In the genomic region with DNA sequence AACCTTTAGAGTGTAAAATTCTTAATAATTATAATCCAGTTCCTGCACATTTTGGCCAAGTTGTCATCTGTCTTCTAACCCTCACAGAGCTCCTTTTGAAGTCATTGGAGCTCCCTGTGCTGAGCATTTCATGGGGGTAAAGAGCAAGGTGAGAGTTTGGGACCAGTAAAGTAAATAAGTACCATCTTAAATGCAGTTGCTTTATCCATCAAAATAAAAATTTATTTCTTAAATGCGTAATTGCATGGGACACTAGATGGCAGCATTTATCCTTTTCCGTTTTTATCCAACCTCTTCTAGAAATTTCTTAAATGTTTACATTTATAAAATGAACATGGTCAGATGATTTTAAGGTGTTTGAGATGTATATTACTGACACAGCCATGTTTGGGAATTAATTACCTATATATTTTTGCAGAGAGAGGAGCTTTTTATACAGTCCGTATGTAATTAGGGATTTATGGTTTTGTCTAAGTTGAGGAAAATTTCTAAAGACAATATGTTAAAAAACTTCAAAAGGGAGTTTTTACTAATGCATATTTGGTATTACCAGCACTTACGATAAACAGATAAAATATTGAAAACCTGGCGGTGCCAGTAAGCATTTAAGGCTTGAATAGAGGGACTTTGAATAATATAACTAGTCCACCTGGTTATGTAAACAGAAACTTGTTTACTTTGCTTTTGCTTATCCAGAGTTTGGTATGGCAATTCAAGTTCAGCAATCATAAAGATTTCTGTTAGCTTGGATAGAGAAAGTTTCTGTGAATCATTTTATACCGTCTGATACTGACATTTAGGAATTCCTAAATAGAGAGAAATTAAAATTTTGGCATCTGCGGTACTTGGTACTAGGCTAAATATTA, we compare ENCODE assay signal across 10 cellular contexts. TPM values are rescaled to one million over a fixed set of nuclear protein-coding genes. Genes with fewer than 3 reads are reported as not detected.
A peak's percentile ranks its signal among the peaks of the same experiment; 100 is the strongest.
DNase-seq lines count a peak whose midpoint lies in the region; ATAC-seq, FAIRE-seq and TF ChIP-seq lines count a peak whose summit lies in the region.
"Had no signal": no experiment of that assay in that cellular context is flagged by ENCODE, and none has a peak within 500 bp of the region (broad histone marks: within the 10 kb centered on the region; RNA-seq: fewer than 3 reads in every experiment).

No MANE protein-coding gene starts in this region.

- H3K79me2 ChIP-seq in neural cell (replicated peaks; ENCODE audit: insufficient read depth, low read length), result peaks cover 20% of the 10 kb centered on the region

- no peak overlapping the region for H3K4me3 ChIP-seq in bronchial epithelial cell (ENCODE audit: low read depth, low read length)
- no peak overlapping the region for H3K4me3 ChIP-seq in neural cell (ENCODE audit: low read length)

- no peak for TF ChIP-seq EP300 in neural cell (conservative IDR thresholded peaks at IDR 0.05; ENCODE audit: poor library complexity, severe bottlenecking)

- no peak overlapping the region for H3K4me2 ChIP-seq in neural cell (ENCODE audit: low read length)

- TF ChIP-seq CTCF in bronchial epithelial cell (IDR thresholded peaks at IDR 0.05; ENCODE audit: insufficient read depth, low read length, severe bottlenecking), result peak; percentile 21
- peak; percentile 68 for TF ChIP-seq CTCF in neural cell (IDR thresholded peaks at IDR 0.05; ENCODE audit: poor library complexity, severe bottlenecking)

- H3K9ac ChIP-seq in neural cell (ENCODE audit: low read length), result no peak overlapping the region

- H2AFZ ChIP-seq in neural cell (ENCODE audit: low read depth, low read length), result no peak overlapping the region

- DNase-seq in EH (ENCODE audit: low read depth) (peak; percentile 42), MV-4-11 (lab: John Stamatoyannopoulos, UW) (peak; percentile 8), bronchial epithelial cell (ENCODE audit: low read depth) (peak; percentile 26), ureter (ENCODE audit: low spot score) (no peak)
- DNase-seq: activated T-cell treated with anti-CD3 and anti-CD28 coated beads, Interleukin-2, amount 50 U/mL, for 48 hours; NCI-H2171 had no signal

- H4K20me1 ChIP-seq in neural cell (ENCODE audit: insufficient read depth), result no peaks in the 10 kb centered on the region

- no peak overlapping the region for H3K27ac ChIP-seq in neural cell (ENCODE audit: low read length)

- no peak for FAIRE-seq in bronchial epithelial cell (lab: Jason Lieb, UNC)

- no peaks in the 10 kb centered on the region for H3K9me3 ChIP-seq in neural cell (ENCODE audit: low read length)

- no peaks in the 10 kb centered on the region for H3F3A ChIP-seq in neural cell (ENCODE audit: insufficient read depth, low read length, poor library complexity, severe bottlenecking)

- no peaks in the 10 kb centered on the region for H3K9me2 ChIP-seq in neural cell (ENCODE audit: insufficient read depth, low read length)

- H3K27me3 ChIP-seq in bronchial epithelial cell (ENCODE audit: control insufficient read depth, insufficient read depth, low read length) (no peaks in the 10 kb centered on the region), neural cell (ENCODE audit: insufficient read depth, low read depth, low read length) (no peaks in the 10 kb centered on the region)

- ATAC-seq in HG03139 (IDR thresholded peaks at IDR 0.05; ENCODE audit: unreplicated experiment), result no peak
- no peak for ATAC-seq in GM21360 (IDR thresholded peaks at IDR 0.05; ENCODE audit: unreplicated experiment)
- ATAC-seq in GM18498 (IDR thresholded peaks at IDR 0.05; ENCODE audit: unreplicated experiment), result no peak

- peak; percentile 58 for TF ChIP-seq RAD21 in neural cell (conservative IDR thresholded peaks at IDR 0.05)

- H3K36me3 ChIP-seq in bronchial epithelial cell (ENCODE audit: control insufficient read depth, insufficient read depth, low read length) (peaks cover 4% of the 10 kb centered on the region), neural cell (ENCODE audit: insufficient read depth, low read length) (no peaks in the 10 kb centered on the region)

TF ChIP-seq in neural cell, 6 proteins besides CTCF, POLR2A, EP300 and RAD21:
- TF ChIP-seq SMC3 (conservative IDR thresholded peaks at IDR 0.05; ENCODE audit: poor library complexity), result peak; percentile 66
- no peak for TF ChIP-seq MXI1 (conservative IDR thresholded peaks at IDR 0.05; ENCODE audit: poor library complexity, severe bottlenecking)

RNA-seq across cellular contexts. Expression of a gene that starts 54.5 kb away (rescaled TPM):
- total RNA-seq in bronchial epithelial cell, result 166 and 269 TPM in 2 replicates
- 117 and 119 TPM in 2 replicates for polyA plus RNA-seq in neural cell
- 230 and 268 TPM in 2 replicates for polyA minus RNA-seq in neural cell
- 124 TPM for total RNA-seq in ureter
